25 cellular contexts compared by ENCODE assay signal in the genomic region with DNA sequence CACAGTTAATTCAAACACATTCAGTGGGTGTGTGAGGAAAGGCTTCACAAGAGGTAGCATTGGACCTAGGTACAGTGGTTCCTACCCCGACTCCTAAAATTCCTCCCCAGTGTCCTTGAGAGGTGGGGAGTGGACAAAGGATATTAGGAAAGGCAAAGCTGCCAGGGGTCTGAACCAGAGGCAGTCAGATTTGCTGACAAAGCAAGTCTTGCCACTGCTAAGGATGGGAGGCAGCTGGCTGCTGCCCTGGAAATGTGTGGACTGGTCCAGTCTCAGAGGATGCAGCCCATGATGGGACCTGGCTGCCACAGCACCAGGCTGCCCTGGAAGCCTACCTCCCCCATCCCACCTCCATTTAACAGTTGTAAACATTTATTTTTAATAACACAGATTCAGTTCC.
"Had no signal": no experiment of that assay in that cellular context is flagged by ENCODE, and none has a peak within 500 bp of the region (broad histone marks: within the 10 kb centered on the region; RNA-seq: fewer than 3 reads in every experiment).

No MANE protein-coding gene starts in this region.

- H2AFZ ChIP-seq: hepatocyte had no signal

- H3K9me3 ChIP-seq: testis, uterus had no signal

- H3K27ac ChIP-seq: coronary artery, esophagus muscularis mucosa, hepatocyte, testis, uterus had no signal

- H3K27me3 ChIP-seq: esophagus muscularis mucosa, hepatocyte, testis, uterus had no signal

- H3K4me2 ChIP-seq: hepatocyte, smooth muscle cell had no signal

- H3K4me1 ChIP-seq: testis, uterus had no signal

- H3K36me3 ChIP-seq: esophagus muscularis mucosa, uterus had no signal

- ATAC-seq: activated naive CD8-positive, alpha-beta T cell treated with anti-CD3 and anti-CD28 coated beads, Interleukin-2, amount 50 U/mL, for 24 hours; activated T-cell treated with anti-CD3 and anti-CD28 coated beads, Interleukin-2, amount 50 U/mL, for 72 hours; left ventricle myocardium superior; natural killer cell treated with Interleukin-12 subunit alpha and Interleukin-12 subunit beta and Interleukin-15 and Interleukin-18, amount 100 ng/mL, for 72 hours; sciatic nerve; stimulated activated memory B cell treated with anti-CD40 and anti-IgM and Interleukin-4, amounts not matched to agents 10 μg/mL and 1 μg/mL and 100 μg/mL, for 72 hours had no signal

- FAIRE-seq: frontal cortex had no signal

- H3K27me3 Mint-ChIP-seq: activated naive CD8-positive, alpha-beta T cell treated with anti-CD3 and anti-CD28 coated beads, Interleukin-2, amount 50 U/mL, for 24 hours; stimulated activated memory B cell treated with anti-CD40 and anti-IgM and Interleukin-4, amounts not matched to agents 10 μg/mL and 1 μg/mL and 100 μg/mL, for 72 hours had no signal

- DNase-seq: activated CD4-positive, alpha-beta T cell treated with anti-CD3 and anti-CD28 coated beads for 1 hour; activated CD4-positive, alpha-beta T cell treated with anti-CD3 and anti-CD28 coated beads, Interleukin-2, amount 50 U/mL, for 4 hours; activated gamma-delta T cell; activated naive CD4-positive, alpha-beta T cell treated with anti-CD3 and anti-CD28 coated beads, Interleukin-2, amount 50 U/mL, for 16 hours; activated naive CD8-positive, alpha-beta T cell treated with anti-CD3 and anti-CD28 coated beads, Interleukin-2, amount 50 U/mL, for 24 hours; activated T-cell treated with anti-CD3 and anti-CD28 coated beads, Interleukin-2, amount 50 U/mL, for 72 hours; cerebellar nuclear complex; glutamatergic neuron; immature natural killer cell; left ventricle myocardium superior; mammary epithelial cell; posterior cingulate gyrus; stimulated activated CD4-positive, alpha-beta T cell treated with anti-CD3 and anti-CD28 coated beads, Interleukin-15, amount 100 ng/mL, for 24 hours; T-helper 9 cell; testis; trophoblast cell; uterus had no signal

- H3K27ac Mint-ChIP-seq: activated naive CD8-positive, alpha-beta T cell treated with anti-CD3 and anti-CD28 coated beads, Interleukin-2, amount 50 U/mL, for 24 hours; activated T-cell treated with anti-CD3 and anti-CD28 coated beads, Interleukin-2, amount 50 U/mL, for 72 hours; immature natural killer cell; natural killer cell treated with Interleukin-12 subunit alpha and Interleukin-12 subunit beta and Interleukin-15 and Interleukin-18, amount 100 ng/mL, for 72 hours; stimulated activated memory B cell treated with anti-CD40 and anti-IgM and Interleukin-4, amounts not matched to agents 10 μg/mL and 1 μg/mL and 100 μg/mL, for 72 hours had no signal

- H3K4me3 ChIP-seq: coronary artery, esophagus muscularis mucosa, hepatocyte, smooth muscle cell, testis, uterus had no signal

- H3K4me3 Mint-ChIP-seq: activated naive CD8-positive, alpha-beta T cell treated with anti-CD3 and anti-CD28 coated beads, Interleukin-2, amount 50 U/mL, for 24 hours; activated T-cell treated with anti-CD3 and anti-CD28 coated beads, Interleukin-2, amount 50 U/mL, for 72 hours; immature natural killer cell; natural killer cell treated with Interleukin-12 subunit alpha and Interleukin-12 subunit beta and Interleukin-15 and Interleukin-18, amount 100 ng/mL, for 72 hours; stimulated activated memory B cell treated with anti-CD40 and anti-IgM and Interleukin-4, amounts not matched to agents 10 μg/mL and 1 μg/mL and 100 μg/mL, for 72 hours had no signal

- H3K36me3 Mint-ChIP-seq: immature natural killer cell; natural killer cell treated with Interleukin-12 subunit alpha and Interleukin-12 subunit beta and Interleukin-15 and Interleukin-18, amount 100 ng/mL, for 72 hours; stimulated activated memory B cell treated with anti-CD40 and anti-IgM and Interleukin-4, amounts not matched to agents 10 μg/mL and 1 μg/mL and 100 μg/mL, for 72 hours had no signal

- H3K9me3 Mint-ChIP-seq: activated naive CD8-positive, alpha-beta T cell treated with anti-CD3 and anti-CD28 coated beads, Interleukin-2, amount 50 U/mL, for 24 hours; activated T-cell treated with anti-CD3 and anti-CD28 coated beads, Interleukin-2, amount 50 U/mL, for 72 hours; immature natural killer cell; natural killer cell treated with Interleukin-12 subunit alpha and Interleukin-12 subunit beta and Interleukin-15 and Interleukin-18, amount 100 ng/mL, for 72 hours; stimulated activated memory B cell treated with anti-CD40 and anti-IgM and Interleukin-4, amounts not matched to agents 10 μg/mL and 1 μg/mL and 100 μg/mL, for 72 hours had no signal
